ENCODE assay signal across 21 cellular contexts in the genomic region with DNA sequence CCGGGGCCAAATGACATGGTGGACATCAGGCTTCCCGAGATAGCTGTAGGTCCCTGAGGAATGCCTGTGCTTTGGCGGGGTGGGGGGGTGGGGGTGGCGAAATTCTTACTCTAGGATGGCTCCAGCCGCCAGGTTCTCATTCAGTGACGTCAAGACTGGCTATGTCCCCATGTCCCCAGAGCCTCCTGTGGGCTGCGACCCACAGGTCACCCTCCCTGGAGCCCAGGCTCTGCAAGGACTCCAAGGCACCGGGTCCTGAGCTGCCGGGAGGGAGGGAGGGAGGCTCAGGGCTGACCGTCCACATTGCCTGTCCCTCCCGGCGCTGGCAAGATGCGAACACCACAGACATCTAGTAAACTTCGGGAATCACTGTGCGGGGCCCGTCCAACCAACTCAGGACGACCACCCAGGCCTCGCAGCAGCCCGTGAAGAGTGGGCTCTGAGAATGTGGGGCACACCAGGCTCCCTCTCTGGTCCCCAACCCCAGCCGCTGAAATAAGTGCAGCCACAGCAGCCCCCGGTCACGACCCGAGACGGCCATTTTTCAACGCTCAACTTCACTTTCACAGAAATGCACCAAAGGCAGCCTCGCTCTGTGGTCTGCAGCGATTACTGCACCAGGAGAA. TPM values are rescaled to one million over a fixed set of nuclear protein-coding genes. Genes with fewer than 3 reads are reported as not detected.
"Had no signal": no experiment of that assay in that cellular context is flagged by ENCODE, and none has a peak within 500 bp of the region (broad histone marks: within the 10 kb centered on the region; RNA-seq: fewer than 3 reads in every experiment).

No MANE protein-coding gene starts in this region.

- H3K36me3 ChIP-seq: ovary, uterus had no signal

- ATAC-seq: body of pancreas; left colon; mucosa of descending colon; sciatic nerve; stimulated activated effector memory CD8-positive, alpha-beta T cell treated with anti-CD3 and anti-CD28 coated beads, Interleukin-12 subunit alpha, Interleukin-12 subunit beta, amount 100 ng/mL, for 72 hours had no signal

- H3K4me3 ChIP-seq: body of pancreas, hepatocyte, mucosa of descending colon, ovary, smooth muscle cell, uterus had no signal

- H3K9me3 ChIP-seq: body of pancreas, mucosa of descending colon, ovary, uterus had no signal

- DNase-seq: activated CD4-positive, alpha-beta memory T cell treated with anti-CD3 and anti-CD28 coated beads for 36 hours; activated gamma-delta T cell treated with Interleukin-2 at 50 U/mL for 16 hours; activated T-cell treated with anti-CD3 and anti-CD28 coated beads for 4 hours; caudate nucleus; left colon; naive B cell; stimulated activated CD4-positive, alpha-beta T cell treated with anti-CD3 and anti-CD28 coated beads, Interleukin-4, amount 100 ng/mL, for 24 hours; SW 1271; uterus had no signal

- H3K27ac ChIP-seq: hepatocyte had no signal

- H3K27me3 ChIP-seq: body of pancreas, dorsolateral prefrontal cortex, hepatocyte, ovary, uterus had no signal

- H3K79me2 ChIP-seq: hepatocyte had no signal

- H3K4me2 ChIP-seq: hepatocyte, smooth muscle cell had no signal

- FAIRE-seq: colon, TTC549 had no signal

RNA-seq across cellular contexts. Expression of a gene that starts 12.6 kb away (rescaled TPM):
- total RNA-seq: fibroblast of villous mesenchyme had no signal

RNA-seq across cellular contexts. Expression of a gene that starts 31.0 kb away (rescaled TPM):
- total RNA-seq: activated T-helper 1 cell treated with anti-CD3 and anti-CD28 coated beads, Interleukin-12 subunit alpha, Interleukin-12 subunit beta, Interleukin-2, Interleukin-4 antibody, amounts not matched to agents 30 ng/mL and 10 ng/mL and 1 ng/mL, durations not matched to agents 14 hours and 24 hours and 36 hours had no signal
